ENCODE assay signal across 18 cellular contexts in the genomic region with DNA sequence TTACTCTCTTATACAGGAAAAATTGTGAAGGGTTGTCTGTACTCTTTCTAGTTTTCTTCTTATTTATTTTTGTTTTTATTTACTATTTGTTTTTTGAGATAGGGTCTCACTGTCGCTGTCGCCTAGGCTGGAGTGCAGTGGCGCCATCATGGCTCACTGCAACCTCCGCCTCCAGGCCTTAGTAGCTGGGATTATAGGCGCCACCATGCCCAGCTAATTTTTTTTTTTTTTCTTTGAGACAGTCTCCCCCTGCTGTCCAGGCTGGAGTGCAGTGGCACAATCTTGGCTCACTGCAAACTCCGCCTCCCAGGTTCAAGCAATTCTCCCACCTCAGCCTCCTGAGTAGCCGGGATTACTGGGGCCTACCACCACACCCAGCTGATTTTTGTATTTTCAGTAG. TPM values are rescaled to one million over a fixed set of nuclear protein-coding genes. Genes with fewer than 3 reads are reported as not detected.
DNase-seq lines count a peak whose midpoint lies in the region; ATAC-seq and TF ChIP-seq lines count a peak whose summit lies in the region.
"Had no signal": no experiment of that assay in that cellular context is flagged by ENCODE, and none has a peak within 500 bp of the region (broad histone marks: within the 10 kb centered on the region; RNA-seq: fewer than 3 reads in every experiment).

No MANE protein-coding gene starts in this region.

- no peaks in the 10 kb centered on the region for H3K4me1 ChIP-seq in BE2C
- no peaks in the 10 kb centered on the region for H3K4me1 ChIP-seq in HEK293 (ENCODE audit: control insufficient read depth, insufficient read depth, low read length)
- H3K4me1 ChIP-seq in Panc1 (ENCODE audit: control insufficient read depth, insufficient read depth, low read length) = no peaks in the 10 kb centered on the region
- peaks cover 26% of the 10 kb centered on the region for H3K4me1 ChIP-seq in left ventricle myocardium inferior

- TF ChIP-seq CTCF in BE2C (IDR thresholded peaks at IDR 0.05; ENCODE audit: low read depth, low read length) = peak; percentile 23
- TF ChIP-seq CTCF in HEK293 (tag by site-specific recombination; IDR thresholded peaks at IDR 0.05) = 0 out of 2 replicates have a peak, but pooled peaks have one; percentile 20
- TF ChIP-seq CTCF in Panc1 (IDR thresholded peaks at IDR 0.05) = peak; percentile 65
- no peak for TF ChIP-seq CTCF in left ventricle myocardium inferior (IDR thresholded peaks at IDR 0.05; ENCODE audit: borderline replicate concordance)

- no TSS peak for BruUV-seq in Panc1 (replicated peaks; lab: Mats Ljungman, UMichigan)

- H3K9me3 ChIP-seq in BE2C (no peaks in the 10 kb centered on the region), HEK293 (ENCODE audit: control insufficient read depth, insufficient read depth, low read depth, low read length) (no peaks in the 10 kb centered on the region), Panc1 (ENCODE audit: control insufficient read depth, insufficient read depth, low read depth, low read length) (no peaks in the 10 kb centered on the region), left ventricle myocardium inferior (replicated peaks) (no peaks in the 10 kb centered on the region)

- H3K4me1 Mint-ChIP-seq in activated T-cell treated with anti-CD3 and anti-CD28 coated beads, Interleukin-2, amount 50 U/mL, for 4 hours (ENCODE audit: low read depth) = peaks cover 39% of the 10 kb centered on the region
- H3K4me1 Mint-ChIP-seq: nephron had no signal

- ATAC-seq in Panc1 = peak; percentile 67; the same call in 1 of the 2 replicates
- ATAC-seq in activated T-cell treated with anti-CD3 and anti-CD28 coated beads, Interleukin-2, amount 50 U/mL, for 4 hours = no peak

- POLR2A ChIA-PET in HEK293 (lab: Yijun Ruan, JAX) = no interaction called here
- POLR2A ChIA-PET in Panc1 (lab: Charles Lee) = no interaction called here

- H3K27ac ChIP-seq in HEK293 (ENCODE audit: extremely low read depth, low read depth, low read length) (no peak overlapping the region), Panc1 (ENCODE audit: low read length) (no peak overlapping the region), left ventricle myocardium inferior (replicated peaks) (no peak overlapping the region)
- H3K27ac ChIP-seq: GM23248, KMS-11, skin epidermis had no signal

- CTCF ChIA-PET in HEK293 (lab: Yijun Ruan, JAX) (interaction anchor here (0.9 to 1.4 kb wide), 2 partner anchors 12 to 18 kb away, joined by 3 to 4 read pairs; partner anchors contain the start of gene CUL5), Panc1 (lab: Charles Lee) (interaction anchor here (0.5 to 1.0 kb wide), 4 partner anchors 8 to 127 kb away, joined by 3 to 10 read pairs (median 4); partner anchors contain the start of gene CUL5)

- no peak overlapping the region for H3K4me3 ChIP-seq in BE2C (ENCODE audit: low read depth, low read length)
- H3K4me3 ChIP-seq in HEK293 (ENCODE audit: low read depth, low read length) = no peak overlapping the region
- H3K4me3 ChIP-seq in Panc1 (ENCODE audit: low read depth in 2 of 2, low read length in 2 of 2) = no peak overlapping the region
- no peak overlapping the region for H3K4me3 ChIP-seq in left ventricle myocardium inferior
- H3K4me3 ChIP-seq: GM23248, skin epidermis had no signal

- H3K4me3 Mint-ChIP-seq in activated T-cell treated with anti-CD3 and anti-CD28 coated beads, Interleukin-2, amount 50 U/mL, for 4 hours = no peak overlapping the region
- H3K4me3 Mint-ChIP-seq: activated CD4-positive, alpha-beta T cell treated with anti-CD3 and anti-CD28 coated beads, Interleukin-2, amount 10 ng/mL, durations not matched to agents 7 days and 5 days; nephron had no signal

- no peaks in the 10 kb centered on the region for H3K9me3 Mint-ChIP-seq in activated T-cell treated with anti-CD3 and anti-CD28 coated beads, Interleukin-2, amount 50 U/mL, for 4 hours
- H3K9me3 Mint-ChIP-seq: nephron had no signal

- in situ Hi-C loops in Panc1 (cut with HindIII; ENCODE audit: low pct_unique_long_range_greater_than_20kb, low sequenced_read_pairs) = no loop called here

- H3K27me3 ChIP-seq in BE2C (no peaks in the 10 kb centered on the region), Panc1 (ENCODE audit: control insufficient read depth, insufficient read depth, low read length) (no peaks in the 10 kb centered on the region), left ventricle myocardium inferior (ENCODE audit: low read depth) (no peaks in the 10 kb centered on the region)

- H3K36me3 ChIP-seq in BE2C (peaks cover 2% of the 10 kb centered on the region; the same call in 1 of the 2 replicates), HEK293 (ENCODE audit: control insufficient read depth in 2 of 2, insufficient read depth in 1 of 2, low read length in 2 of 2) (peaks cover 0 to 9% of the 10 kb centered on the region in 2 experiments; a peak in 1 of 3 replicates), Panc1 (ENCODE audit: control insufficient read depth, insufficient read depth, low read length) (no peaks in the 10 kb centered on the region), left ventricle myocardium inferior (no peaks in the 10 kb centered on the region)

- peaks cover 22% of the 10 kb centered on the region for H3K36me3 Mint-ChIP-seq in activated T-cell treated with anti-CD3 and anti-CD28 coated beads, Interleukin-2, amount 50 U/mL, for 4 hours (ENCODE audit: insufficient read depth)

- H3K27me3 Mint-ChIP-seq in activated T-cell treated with anti-CD3 and anti-CD28 coated beads, Interleukin-2, amount 50 U/mL, for 4 hours (ENCODE audit: low read depth) = no peaks in the 10 kb centered on the region
- H3K27me3 Mint-ChIP-seq: activated CD4-positive, alpha-beta T cell treated with anti-CD3 and anti-CD28 coated beads, Interleukin-2, amount 10 ng/mL, durations not matched to agents 7 days and 5 days; progenitor cell of endocrine pancreas had no signal

- intact Hi-C loops in Panc1 (cut with micrococcal nuclease; ENCODE audit: unreplicated experiment) (no loop called here), left ventricle myocardium inferior (cut with micrococcal nuclease) (no loop called here)

- DNase-seq in BE2C (no peak), Panc1 (ENCODE audit: low read depth, low spot score) (no peak), erythroblast (lab: John Stamatoyannopoulos, UW) (peak; percentile 48 to 49), NCI-H1105 (lab: John Stamatoyannopoulos, UW) (no peak), left ventricle myocardium inferior (no peak), amniotic stem cell (lab: John Stamatoyannopoulos, UW) (no peak)
- DNase-seq in activated T-cell treated with anti-CD3 and anti-CD28 coated beads, Interleukin-2, amount 50 U/mL, for 4 hours = no peak
- DNase-seq: activated CD4-positive, alpha-beta T cell treated with anti-CD3 and anti-CD28 coated beads, Interleukin-2, amount 10 ng/mL, durations not matched to agents 7 days and 5 days; GM23248; hippocampal formation; NCI-H1436 treated with DMSO at 0.1 percent for 48 hours; NCI-H82; stimulated activated CD4-positive, alpha-beta T cell treated with anti-CD3 and anti-CD28 coated beads, Interleukin-4, amount 100 ng/mL, for 1 hour had no signal

- no peak for TF ChIP-seq POLR2A in erythroblast (IDR thresholded peaks at IDR 0.05; ENCODE audit: low read length)

TF ChIP-seq in HEK293, 187 proteins besides CTCF, POLR2A, EP300 and RAD21:
- 0 out of 2 replicates have a peak, but pooled peaks have one; percentile 6 for TF ChIP-seq ZNF654 (tag by site-specific recombination; IDR thresholded peaks at IDR 0.05; ENCODE audit: low read depth)
- TF ChIP-seq, protein P1, sequence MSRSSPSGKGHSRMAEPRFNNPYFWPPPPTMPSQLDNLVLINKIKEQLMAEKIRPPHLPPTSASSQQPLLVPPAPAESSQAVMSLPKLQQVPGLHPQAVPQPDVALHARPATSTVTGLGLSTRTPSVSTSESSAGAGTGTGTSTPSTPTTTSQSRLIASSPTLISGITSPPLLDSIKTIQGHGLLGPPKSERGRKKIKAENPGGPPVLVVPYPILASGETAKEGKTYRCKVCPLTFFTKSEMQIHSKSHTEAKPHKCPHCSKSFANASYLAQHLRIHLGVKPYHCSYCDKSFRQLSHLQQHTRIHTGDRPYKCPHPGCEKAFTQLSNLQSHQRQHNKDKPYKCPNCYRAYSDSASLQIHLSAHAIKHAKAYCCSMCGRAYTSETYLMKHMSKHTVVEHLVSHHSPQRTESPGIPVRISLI (tag by site-specific recombination; IDR thresholded peaks at IDR 0.05) = no peak
- TF ChIP-seq ZNF404 (tag by site-specific recombination; IDR thresholded peaks at IDR 0.05) = no peak

RNA-seq across cellular contexts. Expression of gene CUL5, which starts 18.4 kb away (rescaled TPM):
- 34.5 TPM for polyA plus RNA-seq in BE2C (2012; ENCODE audit: insufficient read depth, insufficient read length, low read depth)
- 56.5 TPM for total RNA-seq in Panc1 (2021; ENCODE audit: unreplicated experiment)
- polyA plus RNA-seq in Panc1 (2012; ENCODE audit: insufficient read length) = 29.7 TPM
- 10 to 100 TPM; 44.3 to 49.6 (median 48.9) TPM for total RNA-seq in activated T-cell treated with anti-CD3 and anti-CD28 coated beads, Interleukin-2, amount 50 U/mL, for 4 hours
- total RNA-seq in left ventricle myocardium inferior = 42.5 TPM

Comparison
In these comparisons a context has a peak if more than half of its experiments do, and no peak if none do; other contexts are left out.
1. DNase-seq: peak in erythroblast (2 of 2); none in BE2C (single experiment), Panc1 (single experiment), NCI-H1105 (single experiment), activated T-cell treated with anti-CD3 and anti-CD28 coated beads, Interleukin-2, amount 50 U/mL, for 4 hours (single experiment), left ventricle myocardium inferior (single experiment) and amniotic stem cell (single experiment).